ENCODE assay signal across 17 cellular contexts in genomic region chr14:19402097-19402496, GRCh38. TPM values are rescaled to one million over a fixed set of nuclear protein-coding genes. Genes with fewer than 3 reads are reported as not detected.
DNase-seq lines count a peak whose midpoint lies in the region; FAIRE-seq and TF ChIP-seq lines count a peak whose summit lies in the region.
"Not testable (repeated sequence)": the region's sequence is repeated elsewhere in the genome, so short reads cannot be mapped to it uniquely, and the experiment has no call there.
"Had no signal": no experiment of that assay in that cellular context is flagged by ENCODE, and none has a peak within 500 bp of the region (broad histone marks: within the 10 kb centered on the region; RNA-seq: fewer than 3 reads in every experiment).

No MANE protein-coding gene starts in this region.

- not testable (repeated sequence) for H3K36me3 Mint-ChIP-seq in CD14-positive monocyte

- not testable (repeated sequence) for H3K4me3 ChIP-seq in kidney (ENCODE audit: low read length in 2 of 2); spleen

- TF ChIP-seq CTCF in CD14-positive monocyte (IDR thresholded peaks at IDR 0.05); kidney (IDR thresholded peaks at IDR 0.05; ENCODE audit: borderline replicate concordance, extremely low read depth, insufficient read depth); spleen (IDR thresholded peaks at IDR 0.05 in 8 of 11, conservative IDR thresholded peaks at IDR 0.05 in 3 of 11): not testable (repeated sequence)

- H3K4me1 Mint-ChIP-seq in CD14-positive monocyte = not testable (repeated sequence)

- not testable (repeated sequence) for H3K27me3 Mint-ChIP-seq in CD14-positive monocyte (ENCODE audit: low read depth in 3 of 3)

- H3K4me3 Mint-ChIP-seq in CD14-positive monocyte = not testable (repeated sequence)

- H3K9me3 Mint-ChIP-seq in CD14-positive monocyte = not testable (repeated sequence)

- WGBS in spleen, 5 donors = 79 to 87% (median 86%) methylated on average over 8 to 10 of the region's 18 CpGs; no CpG with 5 or more reads in 2 of the 5 donors

- DNase-seq in CD14-positive monocyte (ENCODE audit: low spot score) (peak; percentile 29), kidney (peak; percentile 38), posterior vena cava (ENCODE audit: low spot score) (peak; percentile 12), spleen (peak; percentile 27)

- H3K27ac Mint-ChIP-seq in CD14-positive monocyte = not testable (repeated sequence)

- not testable (repeated sequence) for H3K9ac ChIP-seq in kidney (ENCODE audit: low read length in 2 of 2)

- intact Hi-C loops in CD14-positive monocyte (cut with micrococcal nuclease); kidney (cut with DNase I); posterior vena cava (cut with DNase I); spleen (cut with DNase I; ENCODE audit: low total_unique reads): not testable (repeated sequence)

- H3K27ac ChIP-seq in kidney (ENCODE audit: low read depth in 2 of 2, low read length in 2 of 2); spleen: not testable (repeated sequence)

- not testable (repeated sequence) for H3K27me3 ChIP-seq in spleen (replicated peaks in 1 of 7)

- FAIRE-seq in kidney (lab: Jason Lieb, UNC) = not testable (repeated sequence)

- H3K36me3 ChIP-seq in kidney (ENCODE audit: control insufficient read depth in 1 of 2, insufficient read depth in 2 of 2, low read length in 2 of 2); spleen: not testable (repeated sequence)

- H3K9me3 ChIP-seq in kidney (ENCODE audit: control insufficient read depth in 1 of 2, low read length in 2 of 2); spleen: not testable (repeated sequence)

- not testable (repeated sequence) for TF ChIP-seq POLR2A in spleen (IDR thresholded peaks at IDR 0.05)

- H3K4me1 ChIP-seq in kidney (ENCODE audit: control insufficient read depth in 1 of 2, insufficient read depth in 1 of 2, low read depth in 1 of 2, low read length in 2 of 2); spleen: not testable (repeated sequence)

RNA-seq across cellular contexts. Expression of gene POTEG, which starts 32.0 kb away (rescaled TPM):
- not detected for polyA plus RNA-seq in CD14-positive monocyte
- total RNA-seq in kidney = not detected
- polyA plus RNA-seq in kidney (ENCODE audit: insufficient read depth, low read depth, low replicate concordance) = not detected
- not detected for total RNA-seq in posterior vena cava
- total RNA-seq in spleen = under 1 TPM in 2 of 7 donors, not detected in 5; 0.24 to 0.51 TPM
- not detected for polyA plus RNA-seq in spleen
- total RNA-seq: A172; A673; B cell; Caco-2; Calu3; CD4-positive, alpha-beta memory T cell; CD4-positive, alpha-beta T cell; CD4-positive, CD25-positive, alpha-beta regulatory T cell; CD8-positive, alpha-beta memory T cell; CD8-positive, alpha-beta T cell had no signal
- polyA plus RNA-seq: A549; AG04450; BJ; CD4-positive, alpha-beta memory T cell; CD4-positive, CD25-positive, alpha-beta regulatory T cell; CD8-positive, alpha-beta memory T cell had no signal
